Comparison of ENCODE assay signal across 6 cellular contexts in genomic region chr12:53495903-53496751, GRCh38. TPM values are rescaled to one million over a fixed set of nuclear protein-coding genes. Genes with fewer than 3 reads are reported as not detected.
DNase-seq lines count a peak whose midpoint lies in the region; ATAC-seq and TF ChIP-seq lines count a peak whose summit lies in the region.

No MANE protein-coding gene starts in this region.

- in situ Hi-C loops in GM13976 (cut with MboI; ENCODE audit: low sequenced_read_pairs, unreplicated experiment) = no loop called here

- peaks cover 21% of the 10 kb centered on the region for H3K36me3 Mint-ChIP-seq in CD4-positive, alpha-beta T cell (ENCODE audit: low read depth)
- H3K36me3 Mint-ChIP-seq in T-helper 17 cell (ENCODE audit: low read depth) = peaks cover 2% of the 10 kb centered on the region

- no peak overlapping the region for H3K23ac ChIP-seq in mesenchymal stem cell (ENCODE audit: low read length in 2 of 2)

- no peak for TF ChIP-seq CTCF in CD4-positive, alpha-beta T cell (IDR thresholded peaks at IDR 0.05)
- TF ChIP-seq CTCF in prostate gland (IDR thresholded peaks at IDR 0.05) (no peak), GM13976 (IDR thresholded peaks at IDR 0.05; ENCODE audit: borderline replicate concordance, control extremely low read depth, extremely low read depth, insufficient read depth, missing control alignments) (no peak)

- WGBS in mesenchymal stem cell = 4% methylated on average over 2 of the region's 5 CpGs
- 48% methylated on average over 5 of the region's 5 CpGs for WGBS in prostate gland

- intact Hi-C loops in CD4-positive, alpha-beta T cell (cut with DNase I, micrococcal nuclease) = no loop called here
- intact Hi-C loops in prostate gland (cut with DNase I) = no loop called here

- H3K4me3 ChIP-seq in mesenchymal stem cell (ENCODE audit: insufficient read depth in 1 of 2, low read depth in 1 of 2, low read length in 2 of 2) (peak overlapping the region in 1 of 2 experiments; percentile 69), prostate gland (no peak overlapping the region)

- CTCF ChIA-PET in CD4-positive, alpha-beta T cell (lab: Charles Lee) = no interaction called here

- H2BK120ac ChIP-seq in mesenchymal stem cell (ENCODE audit: low read depth, low read length) = peak overlapping the region; percentile 64

- H3K79me1 ChIP-seq in mesenchymal stem cell (replicated peaks; ENCODE audit: low read length, poor library complexity, severe bottlenecking) = peaks cover 35% of the 10 kb centered on the region

- peak overlapping the region; percentile 64 for H3K9ac ChIP-seq in mesenchymal stem cell (ENCODE audit: low read length)

- no peak overlapping the region for H2AFZ ChIP-seq in mesenchymal stem cell (ENCODE audit: low read depth, low read length)

- peak overlapping the region; percentile 72 for H4K8ac ChIP-seq in mesenchymal stem cell (ENCODE audit: low read length)

- no peak overlapping the region for H3K14ac ChIP-seq in mesenchymal stem cell (ENCODE audit: low read length in 2 of 2)

- no peak overlapping the region for H3K27ac Mint-ChIP-seq in CD4-positive, alpha-beta T cell
- peak overlapping the region; percentile 65 for H3K27ac Mint-ChIP-seq in T-helper 17 cell

- H3K36me3 ChIP-seq in mesenchymal stem cell (ENCODE audit: control insufficient read depth in 1 of 2, insufficient read depth in 2 of 2, low read depth in 1 of 2, low read length in 2 of 2) (peaks cover 4 to 15% of the 10 kb centered on the region in 2 experiments), prostate gland (no peaks in the 10 kb centered on the region)

- peak overlapping the region in 1 of 2 experiments; percentile 88 for H3K18ac ChIP-seq in mesenchymal stem cell (ENCODE audit: low read depth in 1 of 2, low read length in 2 of 2)

- H3K4me3 Mint-ChIP-seq in CD4-positive, alpha-beta T cell = peak overlapping the region; percentile 46
- peak overlapping the region; percentile 7 for H3K4me3 Mint-ChIP-seq in T-helper 17 cell

- H3K9me3 Mint-ChIP-seq in CD4-positive, alpha-beta T cell = no peaks in the 10 kb centered on the region

- no peak overlapping the region for H2BK5ac ChIP-seq in mesenchymal stem cell (ENCODE audit: low read depth, low read length, poor library complexity, severe bottlenecking)

- peak overlapping the region; percentile 59 for H2AK5ac ChIP-seq in mesenchymal stem cell (ENCODE audit: low read length, severe bottlenecking)

- peak overlapping the region in 1 of 2 experiments; percentile 79 for H3K4ac ChIP-seq in mesenchymal stem cell (ENCODE audit: low read depth in 1 of 2, low read length in 2 of 2)

- H3K9me3 ChIP-seq in CD4-positive, alpha-beta T cell (ENCODE audit: control insufficient read depth, low read length) = no peaks in the 10 kb centered on the region
- H3K9me3 ChIP-seq in T-helper 17 cell (ENCODE audit: control insufficient read depth, low read length, poor library complexity, severe bottlenecking) (no peaks in the 10 kb centered on the region), mesenchymal stem cell (ENCODE audit: control insufficient read depth, low read length) (no peaks in the 10 kb centered on the region), prostate gland (no peaks in the 10 kb centered on the region)

- POLR2A ChIA-PET in CD4-positive, alpha-beta T cell (lab: Charles Lee) = interaction anchor here (1.5 kb wide), 1 partner anchor 10 kb away, joined by 3 read pairs; no protein-coding TSS in a partner anchor

- no peaks in the 10 kb centered on the region for H3K27me3 Mint-ChIP-seq in CD4-positive, alpha-beta T cell
- no peaks in the 10 kb centered on the region for H3K27me3 Mint-ChIP-seq in T-helper 17 cell

- no peak overlapping the region for H4K91ac ChIP-seq in mesenchymal stem cell (ENCODE audit: low read length)

- H3K4me2 ChIP-seq in mesenchymal stem cell (ENCODE audit: low read length, poor library complexity, severe bottlenecking) = no peak overlapping the region

- no peak overlapping the region for H2BK15ac ChIP-seq in mesenchymal stem cell (ENCODE audit: low read depth, poor library complexity, severe bottlenecking)

- H3K4me1 ChIP-seq in mesenchymal stem cell (ENCODE audit: control insufficient read depth, insufficient read depth, low read depth, low read length) (peaks cover 32% of the 10 kb centered on the region), prostate gland (replicated peaks) (peaks cover 4% of the 10 kb centered on the region)

- peaks cover 66% of the 10 kb centered on the region for H3K4me1 Mint-ChIP-seq in CD4-positive, alpha-beta T cell (ENCODE audit: low read depth)
- H3K4me1 Mint-ChIP-seq in T-helper 17 cell = peaks cover 43% of the 10 kb centered on the region

- ATAC-seq in CD4-positive, alpha-beta T cell (ENCODE audit: poor library complexity) = no peak
- ATAC-seq in T-helper 17 cell = no peak
- no peak for ATAC-seq in HG03025 (IDR thresholded peaks at IDR 0.05; ENCODE audit: low FRiP score, unreplicated experiment)

- DNase-seq in CD4-positive, alpha-beta T cell = no peak
- DNase-seq in T-helper 17 cell (no peak), mesenchymal stem cell (peak; percentile 90), prostate gland (ENCODE audit: low spot score) (no peak), GM13976 (ENCODE audit: low spot score) (no peak)

- H3K27ac ChIP-seq in CD4-positive, alpha-beta T cell (ENCODE audit: low read depth, low read length) = no peak overlapping the region
- H3K27ac ChIP-seq in mesenchymal stem cell (ENCODE audit: low read length, poor library complexity, severe bottlenecking) (peak overlapping the region; percentile 27), prostate gland (no peak overlapping the region)

- H3K27me3 ChIP-seq in CD4-positive, alpha-beta T cell (ENCODE audit: control insufficient read depth, insufficient read depth, low read length) = no peaks in the 10 kb centered on the region
- H3K27me3 ChIP-seq in mesenchymal stem cell (ENCODE audit: control insufficient read depth in 1 of 2, insufficient read depth in 1 of 2, low read length in 2 of 2) (no peaks in the 10 kb centered on the region), prostate gland (replicated peaks; ENCODE audit: insufficient read depth) (no peaks in the 10 kb centered on the region)

- peak overlapping the region in 1 of 2 experiments; percentile 49 for H2BK12ac ChIP-seq in mesenchymal stem cell (ENCODE audit: low read length in 2 of 2)

- TF ChIP-seq POLR2A in prostate gland (IDR thresholded peaks at IDR 0.05) = no peak

RNA-seq across cellular contexts. Expression of gene MAP3K12, which starts 3.1 kb away (rescaled TPM):
- 10 to 100 TPM; 12.6 to 15.2 TPM for total RNA-seq in CD4-positive, alpha-beta T cell
- total RNA-seq in T-helper 17 cell (10 to 100 TPM; 25.5 to 28.6 TPM), prostate gland (10 to 100 TPM in 1 of 2 donors, 1 to 10 TPM in 1; 4.3 to 30.9 TPM)
- 59.4 TPM for polyA plus RNA-seq in mesenchymal stem cell (2013, experiment 1 of 2)
- polyA plus RNA-seq in mesenchymal stem cell (2013, experiment 2 of 2) = 61.3 TPM

RNA-seq across cellular contexts. Expression of gene TARBP2, which starts 5.0 kb away (rescaled TPM):
- total RNA-seq in CD4-positive, alpha-beta T cell = 10 to 100 TPM; 21.7 to 22.4 TPM
- total RNA-seq in T-helper 17 cell (10 to 100 TPM; 28.4 to 29.3 TPM), prostate gland (10 to 100 TPM; 23.4 to 45.7 TPM)
- polyA plus RNA-seq in mesenchymal stem cell (2013, experiment 1 of 2) = 22.2 TPM
- 24.9 TPM for polyA plus RNA-seq in mesenchymal stem cell (2013, experiment 2 of 2)

RNA-seq across cellular contexts. Expression of gene NPFF, which starts 11.2 kb away (rescaled TPM):
- total RNA-seq in CD4-positive, alpha-beta T cell = not detected
- not detected for total RNA-seq in T-helper 17 cell
- 0.25 TPM for polyA plus RNA-seq in mesenchymal stem cell (2013, experiment 1 of 2)
- polyA plus RNA-seq in mesenchymal stem cell (2013, experiment 2 of 2) = 0.67 TPM
- total RNA-seq in prostate gland = not detected

RNA-seq across cellular contexts. Expression of gene PCBP2, which starts 44.2 kb away (rescaled TPM):
- total RNA-seq in CD4-positive, alpha-beta T cell = 1,000 to 10,000 TPM; 1,331 to 1,359 TPM
- total RNA-seq in T-helper 17 cell (1,000 to 10,000 TPM; 1,028 to 1,089 TPM), prostate gland (100 to 1,000 TPM; 322 to 534 TPM)
- polyA plus RNA-seq in mesenchymal stem cell (2013, experiment 1 of 2) = 467 TPM
- polyA plus RNA-seq in mesenchymal stem cell (2013, experiment 2 of 2) = 455 TPM

RNA-seq across cellular contexts. Expression of gene PRR13, which starts 54.6 kb away (rescaled TPM):
- 100 to 1,000 TPM; 133 to 142 TPM for total RNA-seq in CD4-positive, alpha-beta T cell
- total RNA-seq in T-helper 17 cell = 100 to 1,000 TPM; 168 to 188 TPM
- 326 TPM for polyA plus RNA-seq in mesenchymal stem cell (2013, experiment 1 of 2)
- 326 TPM for polyA plus RNA-seq in mesenchymal stem cell (2013, experiment 2 of 2)
- 100 to 1,000 TPM in 1 of 2 donors, 10 to 100 TPM in 1; 98.8 to 104 TPM for total RNA-seq in prostate gland
